ENCODE assay signal across 8 cellular contexts in the genomic region with DNA sequence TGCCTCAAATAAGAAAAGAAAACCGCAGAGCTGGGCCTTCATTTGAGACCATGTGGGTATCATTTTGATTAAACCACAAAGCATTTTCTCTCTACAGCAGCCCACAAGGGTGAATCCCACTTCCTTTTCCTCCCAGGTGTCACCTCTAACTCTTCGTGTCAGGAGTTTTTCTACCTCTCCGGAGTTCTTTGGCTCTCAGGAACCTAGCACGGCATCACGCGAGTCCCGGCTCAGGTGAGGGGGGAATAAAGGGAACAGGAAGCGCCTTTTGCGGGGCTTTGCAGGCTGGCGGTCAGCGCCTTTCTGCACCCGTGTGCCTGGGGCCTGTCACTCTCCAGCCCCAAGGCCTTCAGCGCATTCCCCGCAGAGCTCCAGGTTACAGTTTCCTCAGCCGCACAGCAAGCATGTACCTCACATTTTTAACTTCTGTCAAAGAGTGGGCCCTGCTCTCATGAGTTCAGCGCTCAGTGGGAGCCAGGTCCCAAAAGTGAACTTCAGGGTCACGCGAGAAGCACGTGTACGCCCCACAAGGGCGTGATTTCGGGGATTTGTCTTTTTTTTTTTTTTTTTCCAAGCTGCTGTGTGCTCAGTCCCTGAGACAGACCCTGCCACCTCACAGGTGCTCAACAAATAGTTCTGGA. TPM values are rescaled to one million over a fixed set of nuclear protein-coding genes. Genes with fewer than 3 reads are reported as not detected.
DNase-seq lines count a peak whose midpoint lies in the region; ATAC-seq, FAIRE-seq and TF ChIP-seq lines count a peak whose summit lies in the region.

No MANE protein-coding gene starts in this region.

- H3K4me3 ChIP-seq in BE2C (ENCODE audit: low read depth, low read length) (peak overlapping the region; percentile 76), SK-N-MC (peak overlapping the region; percentile 78), astrocyte of the cerebellum (ENCODE audit: low read depth, low read length) (peak overlapping the region; percentile 60), iPS-20b (ENCODE audit: low read length) (peak overlapping the region; percentile 77)

- DNase-seq in BE2C (peak; percentile 35), GM19239 (ENCODE audit: insufficient read length, low spot score) (peak; percentile 44), SK-N-MC (ENCODE audit: low read depth, low spot score) (no peak), astrocyte of the cerebellum (ENCODE audit: low read depth) (peak; percentile 11), NCI-H187 treated with DMSO at 0.1 percent for 48 hours (lab: John Stamatoyannopoulos, UW) (no peak)
- DNase-seq in stimulated activated CD4-positive, alpha-beta T cell treated with anti-CD3 and anti-CD28 coated beads, Interleukin-12 subunit alpha, Interleukin-12 subunit beta, amount 100 ng/mL, for 4 hours: peak; percentile 27

- H3K4me1 ChIP-seq in BE2C (no peaks in the 10 kb centered on the region), iPS-20b (ENCODE audit: insufficient read depth, low read length) (peaks cover 10% of the 10 kb centered on the region)

- H3K27me3 ChIP-seq in BE2C (no peaks in the 10 kb centered on the region), iPS-20b (ENCODE audit: insufficient read depth, low read length) (peaks cover 28% of the 10 kb centered on the region; the same call in 1 of the 2 replicates)

- ATAC-seq in HG03432 (IDR thresholded peaks at IDR 0.05; ENCODE audit: unreplicated experiment): peak; percentile 28

- FAIRE-seq in GM19239 (lab: Jason Lieb, UNC): peak; percentile 90

- H3K36me3 ChIP-seq in BE2C: no peaks in the 10 kb centered on the region
- no peaks in the 10 kb centered on the region for H3K36me3 ChIP-seq in SK-N-MC (ENCODE audit: insufficient read depth, low read length)
- no peaks in the 10 kb centered on the region for H3K36me3 ChIP-seq in iPS-20b (ENCODE audit: insufficient read depth, low read depth, low read length)

- H3K9me3 ChIP-seq in BE2C (no peaks in the 10 kb centered on the region), SK-N-MC (ENCODE audit: low read depth, low read length) (no peaks in the 10 kb centered on the region), iPS-20b (ENCODE audit: insufficient read depth, low read depth, low read length) (no peaks in the 10 kb centered on the region)

- TF ChIP-seq CTCF in BE2C (IDR thresholded peaks at IDR 0.05; ENCODE audit: low read depth, low read length): no peak
- no peak for TF ChIP-seq CTCF in astrocyte of the cerebellum (IDR thresholded peaks at IDR 0.05; ENCODE audit: low read depth, low read length, missing control alignments)

- in situ Hi-C loops in astrocyte of the cerebellum (cut with HindIII; ENCODE audit: low sequenced_read_pairs): no loop called here

- H3K27ac ChIP-seq in SK-N-MC (peak overlapping the region; percentile 84), iPS-20b (ENCODE audit: low read length) (no peak overlapping the region)

- peak overlapping the region; percentile 83 for H3K9ac ChIP-seq in SK-N-MC (ENCODE audit: insufficient read length)
- peak overlapping the region; percentile 64 for H3K9ac ChIP-seq in iPS-20b (ENCODE audit: low read depth, low read length)

RNA-seq across cellular contexts. Expression of a gene that starts 0.7 kb away (rescaled TPM):
- polyA plus RNA-seq in BE2C (2012; ENCODE audit: insufficient read depth, insufficient read length, low read depth): 32.2 TPM

RNA-seq across cellular contexts. Expression of a gene that starts 17.2 kb away (rescaled TPM):
- 1.1 TPM for polyA plus RNA-seq in BE2C (2012; ENCODE audit: insufficient read depth, insufficient read length, low read depth)

RNA-seq across cellular contexts. Expression of a gene that starts 54.7 kb away (rescaled TPM):
- polyA plus RNA-seq in BE2C (2012; ENCODE audit: insufficient read depth, insufficient read length, low read depth): 104 TPM

Comparison
In these comparisons a context has a peak if more than half of its experiments do, and no peak if none do; other contexts are left out.
1. DNase-seq: peak in BE2C (single experiment), GM19239 (single experiment), astrocyte of the cerebellum (single experiment) and stimulated activated CD4-positive, alpha-beta T cell treated with anti-CD3 and anti-CD28 coated beads, Interleukin-12 subunit alpha, Interleukin-12 subunit beta, amount 100 ng/mL, for 4 hours (single experiment); none in SK-N-MC (single experiment) and NCI-H187 treated with DMSO at 0.1 percent for 48 hours (single experiment).
2. Peak in every context shown above with its lines, with median percentiles within 50 percentile points of each other: H3K4me3 ChIP-seq.